Comparison of ENCODE assay signal across 1 cellular context in the genomic region with DNA sequence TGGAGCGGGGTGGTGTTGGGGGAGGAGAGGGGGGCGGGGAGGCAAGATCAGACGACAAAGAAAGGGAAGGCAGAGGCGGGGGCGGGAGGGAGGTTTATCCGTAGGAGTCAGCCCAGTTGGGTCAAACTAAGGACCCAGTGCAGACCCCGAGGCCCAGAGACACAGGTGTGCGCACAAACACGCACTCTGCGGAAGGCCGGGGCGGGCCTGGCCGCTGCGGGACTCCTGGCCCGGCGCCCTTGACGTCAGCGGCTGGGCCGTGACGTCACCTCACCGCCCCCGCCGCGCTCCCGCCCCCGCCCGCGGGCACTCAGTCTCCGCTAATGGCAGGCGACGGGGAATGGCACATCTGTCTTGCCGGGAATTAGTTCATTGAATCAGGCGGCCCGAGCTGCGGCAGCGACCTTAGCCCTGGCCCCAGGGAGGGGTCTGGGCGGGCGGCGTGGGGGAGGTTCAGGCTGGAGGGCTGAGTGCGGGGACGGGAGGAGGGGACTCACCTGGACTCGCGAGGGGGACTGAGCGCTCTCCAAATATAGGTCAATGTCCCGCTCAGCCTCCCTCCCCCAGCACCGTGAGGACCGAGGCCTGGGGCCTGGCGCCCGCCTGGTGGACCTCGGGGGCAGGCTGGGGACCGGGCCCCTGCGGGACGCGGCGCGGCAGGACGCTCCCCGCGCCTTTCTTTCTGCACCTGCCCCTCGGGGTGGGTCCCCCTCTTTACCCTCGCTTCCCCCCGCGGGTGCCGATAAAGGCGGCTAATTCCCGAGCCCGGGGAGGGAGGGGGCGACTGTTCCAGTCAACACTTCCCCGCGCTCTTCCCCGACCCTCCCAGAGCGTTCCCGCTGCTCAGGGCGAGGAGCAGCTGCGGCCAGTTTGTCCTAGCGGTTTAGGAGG.
TF ChIP-seq lines count a peak whose summit lies in the region.

No MANE protein-coding gene starts in this region.

TF ChIP-seq in H1, 55 proteins besides CTCF, POLR2A, EP300 and RAD21:
- TF ChIP-seq, protein P1, sequence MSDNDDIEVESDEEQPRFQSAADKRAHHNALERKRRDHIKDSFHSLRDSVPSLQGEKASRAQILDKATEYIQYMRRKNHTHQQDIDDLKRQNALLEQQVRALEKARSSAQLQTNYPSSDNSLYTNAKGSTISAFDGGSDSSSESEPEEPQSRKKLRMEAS (IDR thresholded peaks at IDR 0.05): no peak
- TF ChIP-seq POU5F1 (IDR thresholded peaks at IDR 0.05; ENCODE audit: low read depth, low read length): no peak
- peak; percentile 96 for TF ChIP-seq CREB1 (IDR thresholded peaks at IDR 0.05)
- TF ChIP-seq CTBP2 (IDR thresholded peaks at IDR 0.05; ENCODE audit: borderline replicate concordance, insufficient read depth, insufficient read length, low read length): peak; percentile 60
- no peak for TF ChIP-seq FOSL1 (IDR thresholded peaks at IDR 0.05; ENCODE audit: insufficient read depth, low read depth, low read length)
- TF ChIP-seq, protein P2, sequence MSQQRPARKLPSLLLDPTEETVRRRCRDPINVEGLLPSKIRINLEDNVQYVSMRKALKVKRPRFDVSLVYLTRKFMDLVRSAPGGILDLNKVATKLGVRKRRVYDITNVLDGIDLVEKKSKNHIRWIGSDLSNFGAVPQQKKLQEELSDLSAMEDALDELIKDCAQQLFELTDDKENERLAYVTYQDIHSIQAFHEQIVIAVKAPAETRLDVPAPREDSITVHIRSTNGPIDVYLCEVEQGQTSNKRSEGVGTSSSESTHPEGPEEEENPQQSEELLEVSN (IDR thresholded peaks at IDR 0.05): no peak
- 0 out of 4 replicates have a peak, but pooled peaks of 1 of the 2 experiments have one; percentile 75 for TF ChIP-seq HDAC2 (IDR thresholded peaks at IDR 0.05; ENCODE audit: borderline replicate concordance in 1 of 2, low read depth in 2 of 2, low read length in 2 of 2)
- TF ChIP-seq SIRT6 (IDR thresholded peaks at IDR 0.05; ENCODE audit: low read length): no peak
- TF ChIP-seq, protein P3, sequence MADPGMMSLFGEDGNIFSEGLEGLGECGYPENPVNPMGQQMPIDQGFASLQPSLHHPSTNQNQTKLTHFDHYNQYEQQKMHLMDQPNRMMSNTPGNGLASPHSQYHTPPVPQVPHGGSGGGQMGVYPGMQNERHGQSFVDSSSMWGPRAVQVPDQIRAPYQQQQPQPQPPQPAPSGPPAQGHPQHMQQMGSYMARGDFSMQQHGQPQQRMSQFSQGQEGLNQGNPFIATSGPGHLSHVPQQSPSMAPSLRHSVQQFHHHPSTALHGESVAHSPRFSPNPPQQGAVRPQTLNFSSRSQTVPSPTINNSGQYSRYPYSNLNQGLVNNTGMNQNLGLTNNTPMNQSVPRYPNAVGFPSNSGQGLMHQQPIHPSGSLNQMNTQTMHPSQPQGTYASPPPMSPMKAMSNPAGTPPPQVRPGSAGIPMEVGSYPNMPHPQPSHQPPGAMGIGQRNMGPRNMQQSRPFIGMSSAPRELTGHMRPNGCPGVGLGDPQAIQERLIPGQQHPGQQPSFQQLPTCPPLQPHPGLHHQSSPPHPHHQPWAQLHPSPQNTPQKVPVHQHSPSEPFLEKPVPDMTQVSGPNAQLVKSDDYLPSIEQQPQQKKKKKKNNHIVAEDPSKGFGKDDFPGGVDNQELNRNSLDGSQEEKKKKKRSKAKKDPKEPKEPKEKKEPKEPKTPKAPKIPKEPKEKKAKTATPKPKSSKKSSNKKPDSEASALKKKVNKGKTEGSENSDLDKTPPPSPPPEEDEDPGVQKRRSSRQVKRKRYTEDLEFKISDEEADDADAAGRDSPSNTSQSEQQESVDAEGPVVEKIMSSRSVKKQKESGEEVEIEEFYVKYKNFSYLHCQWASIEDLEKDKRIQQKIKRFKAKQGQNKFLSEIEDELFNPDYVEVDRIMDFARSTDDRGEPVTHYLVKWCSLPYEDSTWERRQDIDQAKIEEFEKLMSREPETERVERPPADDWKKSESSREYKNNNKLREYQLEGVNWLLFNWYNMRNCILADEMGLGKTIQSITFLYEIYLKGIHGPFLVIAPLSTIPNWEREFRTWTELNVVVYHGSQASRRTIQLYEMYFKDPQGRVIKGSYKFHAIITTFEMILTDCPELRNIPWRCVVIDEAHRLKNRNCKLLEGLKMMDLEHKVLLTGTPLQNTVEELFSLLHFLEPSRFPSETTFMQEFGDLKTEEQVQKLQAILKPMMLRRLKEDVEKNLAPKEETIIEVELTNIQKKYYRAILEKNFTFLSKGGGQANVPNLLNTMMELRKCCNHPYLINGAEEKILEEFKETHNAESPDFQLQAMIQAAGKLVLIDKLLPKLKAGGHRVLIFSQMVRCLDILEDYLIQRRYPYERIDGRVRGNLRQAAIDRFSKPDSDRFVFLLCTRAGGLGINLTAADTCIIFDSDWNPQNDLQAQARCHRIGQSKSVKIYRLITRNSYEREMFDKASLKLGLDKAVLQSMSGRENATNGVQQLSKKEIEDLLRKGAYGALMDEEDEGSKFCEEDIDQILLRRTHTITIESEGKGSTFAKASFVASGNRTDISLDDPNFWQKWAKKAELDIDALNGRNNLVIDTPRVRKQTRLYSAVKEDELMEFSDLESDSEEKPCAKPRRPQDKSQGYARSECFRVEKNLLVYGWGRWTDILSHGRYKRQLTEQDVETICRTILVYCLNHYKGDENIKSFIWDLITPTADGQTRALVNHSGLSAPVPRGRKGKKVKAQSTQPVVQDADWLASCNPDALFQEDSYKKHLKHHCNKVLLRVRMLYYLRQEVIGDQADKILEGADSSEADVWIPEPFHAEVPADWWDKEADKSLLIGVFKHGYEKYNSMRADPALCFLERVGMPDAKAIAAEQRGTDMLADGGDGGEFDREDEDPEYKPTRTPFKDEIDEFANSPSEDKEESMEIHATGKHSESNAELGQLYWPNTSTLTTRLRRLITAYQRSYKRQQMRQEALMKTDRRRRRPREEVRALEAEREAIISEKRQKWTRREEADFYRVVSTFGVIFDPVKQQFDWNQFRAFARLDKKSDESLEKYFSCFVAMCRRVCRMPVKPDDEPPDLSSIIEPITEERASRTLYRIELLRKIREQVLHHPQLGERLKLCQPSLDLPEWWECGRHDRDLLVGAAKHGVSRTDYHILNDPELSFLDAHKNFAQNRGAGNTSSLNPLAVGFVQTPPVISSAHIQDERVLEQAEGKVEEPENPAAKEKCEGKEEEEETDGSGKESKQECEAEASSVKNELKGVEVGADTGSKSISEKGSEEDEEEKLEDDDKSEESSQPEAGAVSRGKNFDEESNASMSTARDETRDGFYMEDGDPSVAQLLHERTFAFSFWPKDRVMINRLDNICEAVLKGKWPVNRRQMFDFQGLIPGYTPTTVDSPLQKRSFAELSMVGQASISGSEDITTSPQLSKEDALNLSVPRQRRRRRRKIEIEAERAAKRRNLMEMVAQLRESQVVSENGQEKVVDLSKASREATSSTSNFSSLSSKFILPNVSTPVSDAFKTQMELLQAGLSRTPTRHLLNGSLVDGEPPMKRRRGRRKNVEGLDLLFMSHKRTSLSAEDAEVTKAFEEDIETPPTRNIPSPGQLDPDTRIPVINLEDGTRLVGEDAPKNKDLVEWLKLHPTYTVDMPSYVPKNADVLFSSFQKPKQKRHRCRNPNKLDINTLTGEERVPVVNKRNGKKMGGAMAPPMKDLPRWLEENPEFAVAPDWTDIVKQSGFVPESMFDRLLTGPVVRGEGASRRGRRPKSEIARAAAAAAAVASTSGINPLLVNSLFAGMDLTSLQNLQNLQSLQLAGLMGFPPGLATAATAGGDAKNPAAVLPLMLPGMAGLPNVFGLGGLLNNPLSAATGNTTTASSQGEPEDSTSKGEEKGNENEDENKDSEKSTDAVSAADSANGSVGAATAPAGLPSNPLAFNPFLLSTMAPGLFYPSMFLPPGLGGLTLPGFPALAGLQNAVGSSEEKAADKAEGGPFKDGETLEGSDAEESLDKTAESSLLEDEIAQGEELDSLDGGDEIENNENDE (IDR thresholded peaks at IDR 0.05; ENCODE audit: insufficient replicate concordance, low read length): no peak
- TF ChIP-seq TBP (IDR thresholded peaks at IDR 0.05; ENCODE audit: low read depth, low read length): peak; percentile 18; the same call in 1 of the 2 replicates
- 0 out of 2 replicates have a peak, but pooled peaks have one; percentile 45 for TF ChIP-seq JUND (IDR thresholded peaks at IDR 0.05; ENCODE audit: low read length)
- TF ChIP-seq PHF8 (conservative IDR thresholded peaks at IDR 0.05; ENCODE audit: low read depth, low read length): 0 out of 2 replicates have a peak, but pooled peaks have one; percentile 19
- TF ChIP-seq, protein P4, sequence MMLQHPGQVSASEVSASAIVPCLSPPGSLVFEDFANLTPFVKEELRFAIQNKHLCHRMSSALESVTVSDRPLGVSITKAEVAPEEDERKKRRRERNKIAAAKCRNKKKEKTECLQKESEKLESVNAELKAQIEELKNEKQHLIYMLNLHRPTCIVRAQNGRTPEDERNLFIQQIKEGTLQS (IDR thresholded peaks at IDR 0.05; ENCODE audit: insufficient read depth, low read depth, low read length): no peak
- TF ChIP-seq EGR1 (IDR thresholded peaks at IDR 0.05; ENCODE audit: borderline replicate concordance, low read depth, low read length): peak; percentile 96
- peak; percentile 88 for TF ChIP-seq ASH2L (IDR thresholded peaks at IDR 0.05; ENCODE audit: low read length)
- TF ChIP-seq POLR2AphosphoS5 (IDR thresholded peaks at IDR 0.05; ENCODE audit: low read depth, low read length): no peak
- TF ChIP-seq YY1 (IDR thresholded peaks at IDR 0.05; ENCODE audit: low read depth, low read length): no peak
- peak; percentile 97 for TF ChIP-seq KDM4A (IDR thresholded peaks at IDR 0.05; ENCODE audit: low read depth, low read length, severe bottlenecking)
- no peak for TF ChIP-seq BACH1 (IDR thresholded peaks at IDR 0.05; ENCODE audit: low read length)
- 0 out of 4 replicates have a peak, but pooled peaks of 1 of the 2 experiments have one; percentile 20 for TF ChIP-seq SIN3A (conservative IDR thresholded peaks at IDR 0.05 in 1 of 2, IDR thresholded peaks at IDR 0.05 in 1 of 2; ENCODE audit: low read depth in 1 of 2, low read length in 2 of 2)
- no peak for TF ChIP-seq CBX5 (IDR thresholded peaks at IDR 0.05; ENCODE audit: low read depth, low read length)
- no peak for TF ChIP-seq RNF2 (IDR thresholded peaks at IDR 0.05; ENCODE audit: borderline replicate concordance, low read depth, low read length, missing control alignments, poor library complexity, severe bottlenecking)
- TF ChIP-seq MAFK (IDR thresholded peaks at IDR 0.05; ENCODE audit: low read depth, low read length): no peak
TF ChIP-seq in H1: peak in this region for 10.
